8 cellular contexts compared by ENCODE assay signal in the genomic region with DNA sequence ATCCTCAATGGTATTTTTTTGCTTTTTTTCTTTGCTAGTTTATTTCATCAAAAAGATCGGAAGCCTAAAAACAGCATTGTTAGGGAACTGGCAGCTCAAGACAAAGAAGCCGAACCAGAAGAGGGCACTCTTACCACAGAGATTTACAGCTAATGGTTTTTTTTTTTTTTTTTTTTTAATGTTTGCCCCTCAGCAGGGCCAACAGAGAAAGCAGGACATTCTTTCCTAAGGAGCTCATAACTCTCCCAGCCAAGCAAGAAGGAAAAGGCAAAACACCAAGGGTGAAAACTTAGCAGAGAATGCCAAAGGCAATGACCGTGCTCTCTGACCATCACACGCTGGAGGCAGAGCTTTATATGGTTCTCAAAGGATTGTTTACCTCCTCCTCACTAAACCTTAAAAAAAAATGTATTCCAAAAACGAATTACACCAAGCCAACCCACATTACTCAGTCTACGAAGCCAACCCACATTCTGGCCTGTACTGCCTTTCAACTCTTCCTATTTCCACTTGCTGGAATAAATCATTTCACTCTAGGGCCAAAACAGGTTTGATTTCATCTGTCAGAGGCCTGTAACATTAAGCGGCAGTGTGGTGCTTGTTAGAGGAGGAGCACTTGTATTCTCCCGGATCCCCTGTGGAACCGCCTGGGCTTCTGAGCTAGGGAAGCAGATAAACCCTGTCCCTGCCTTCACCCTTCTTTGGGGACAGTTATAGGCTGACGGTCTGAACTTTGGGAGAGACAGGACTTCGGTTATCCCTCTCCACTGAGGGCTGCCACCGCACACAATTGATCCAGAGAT. TPM values are rescaled to one million over a fixed set of nuclear protein-coding genes. Genes with fewer than 3 reads are reported as not detected.
DNase-seq lines count a peak whose midpoint lies in the region; ATAC-seq and TF ChIP-seq lines count a peak whose summit lies in the region.

No MANE protein-coding gene starts in this region.

- no peak overlapping the region for H3K4me3 ChIP-seq in fibroblast of mammary gland (ENCODE audit: control insufficient read depth, low read depth, low read length)

- peak overlapping the region; percentile 15 for H3K27ac Mint-ChIP-seq in neural crest cell (ENCODE audit: unreplicated experiment)
- H3K27ac Mint-ChIP-seq in stimulated activated memory B cell treated with anti-CD40 and anti-IgM and Interleukin-4, amounts not matched to agents 10 μg/mL and 1 μg/mL and 100 μg/mL, for 72 hours: no peak overlapping the region

- no peaks in the 10 kb centered on the region for H3K36me3 Mint-ChIP-seq in neural crest cell (ENCODE audit: low read depth)
- H3K36me3 Mint-ChIP-seq in stimulated activated memory B cell treated with anti-CD40 and anti-IgM and Interleukin-4, amounts not matched to agents 10 μg/mL and 1 μg/mL and 100 μg/mL, for 72 hours: no peaks in the 10 kb centered on the region

- peaks cover 10% of the 10 kb centered on the region for H3K4me1 Mint-ChIP-seq in neural crest cell
- no peaks in the 10 kb centered on the region for H3K4me1 Mint-ChIP-seq in stimulated activated memory B cell treated with anti-CD40 and anti-IgM and Interleukin-4, amounts not matched to agents 10 μg/mL and 1 μg/mL and 100 μg/mL, for 72 hours

- H3K27me3 Mint-ChIP-seq in neural crest cell (ENCODE audit: low read depth): no peaks in the 10 kb centered on the region
- peaks cover 15% of the 10 kb centered on the region for H3K27me3 Mint-ChIP-seq in stimulated activated memory B cell treated with anti-CD40 and anti-IgM and Interleukin-4, amounts not matched to agents 10 μg/mL and 1 μg/mL and 100 μg/mL, for 72 hours

- no peak for ATAC-seq in stimulated activated memory B cell treated with anti-CD40 and anti-IgM and Interleukin-4, amounts not matched to agents 10 μg/mL and 1 μg/mL and 100 μg/mL, for 72 hours
- no peak for ATAC-seq in HG02610 (IDR thresholded peaks at IDR 0.05; ENCODE audit: unreplicated experiment)

- peaks cover 2% of the 10 kb centered on the region for H3K9me3 Mint-ChIP-seq in neural crest cell
- H3K9me3 Mint-ChIP-seq in stimulated activated memory B cell treated with anti-CD40 and anti-IgM and Interleukin-4, amounts not matched to agents 10 μg/mL and 1 μg/mL and 100 μg/mL, for 72 hours: no peaks in the 10 kb centered on the region

- H3K27ac ChIP-seq in 22Rv1: no peak overlapping the region

- TF ChIP-seq CTCF in 22Rv1 (IDR thresholded peaks at IDR 0.05): peak; percentile 80
- TF ChIP-seq CTCF in fibroblast of mammary gland (conservative IDR thresholded peaks at IDR 0.05; ENCODE audit: control insufficient read depth, insufficient read depth, low read depth, low read length): peak; percentile 77
- TF ChIP-seq CTCF in neural crest cell (conservative IDR thresholded peaks at IDR 0.05): peak; percentile 75

- no peak overlapping the region for H3K4me3 Mint-ChIP-seq in neural crest cell
- H3K4me3 Mint-ChIP-seq in stimulated activated memory B cell treated with anti-CD40 and anti-IgM and Interleukin-4, amounts not matched to agents 10 μg/mL and 1 μg/mL and 100 μg/mL, for 72 hours: no peak overlapping the region

- peak; percentile 88 for DNase-seq in GM04504 (ENCODE audit: low read depth)
- peak; percentile 27 to 86 (median 54) for DNase-seq in NCI-H1417 (lab: John Stamatoyannopoulos, UW)
- peak; percentile 15 to 75 for DNase-seq in SW 1271 (lab: John Stamatoyannopoulos, UW)
- DNase-seq in fibroblast of mammary gland (ENCODE audit: low read depth): peak; percentile 93
- peak; percentile 46 for DNase-seq in neural crest cell (ENCODE audit: low read depth, low spot score)

RNA-seq across cellular contexts. Expression of a gene that starts 35.6 kb away (rescaled TPM):
- total RNA-seq in neural crest cell: 27.1 and 29.4 TPM in 2 replicates
